In genomic region chrX:45186643-45187026, GRCh38 we compare ENCODE assay signal across 9 cellular contexts. TPM values are rescaled to one million over a fixed set of nuclear protein-coding genes. Genes with fewer than 3 reads are reported as not detected.
DNase-seq lines count a peak whose midpoint lies in the region; ATAC-seq and TF ChIP-seq lines count a peak whose summit lies in the region.
"Had no signal": no experiment of that assay in that cellular context is flagged by ENCODE, and none has a peak within 500 bp of the region (broad histone marks: within the 10 kb centered on the region; RNA-seq: fewer than 3 reads in every experiment).

No MANE protein-coding gene starts in this region.

- 25% methylated on average over 4 of the region's 4 CpGs for WGBS in mammary epithelial cell (ENCODE audit: low coverage, missing lambda C conversion rate)

- no peak for ATAC-seq in GM21515 (IDR thresholded peaks at IDR 0.05; ENCODE audit: unreplicated experiment)

- H3K9ac ChIP-seq in mammary epithelial cell (ENCODE audit: insufficient read depth, low read length), result no peak overlapping the region

- dilution Hi-C loops in mammary epithelial cell (cut with HindIII; ENCODE audit: low sequenced_read_pairs), result no loop called here

- no peaks in the 10 kb centered on the region for H3K4me1 ChIP-seq in mammary epithelial cell (ENCODE audit: insufficient read depth, low read length)
- H3K4me1 ChIP-seq: testis had no signal

- in situ Hi-C loops in mammary epithelial cell (cut with MboI; ENCODE audit: low sequenced_read_pairs in 2 of 2), result loop anchor here in 1 of 2 donors (25.0 kb wide), 1 partner anchor 1224 kb away; the partner anchor contains the start of gene NDP

- H3K27ac Mint-ChIP-seq in MCF 10A (ENCODE audit: low read depth, unreplicated experiment), result no peak overlapping the region
- H3K27ac Mint-ChIP-seq in IgD-negative memory B cell, result peak overlapping the region in 1 of 3 donors; percentile 4
- H3K27ac Mint-ChIP-seq in dendritic cell treated with granulocyte-macrophage colony-stimulating factor and Interleukin-4, amounts not matched to agents 40 ng/mL and 50 ng/mL, for 4 days, result no peak overlapping the region

- no peaks in the 10 kb centered on the region for H4K20me1 ChIP-seq in mammary epithelial cell (ENCODE audit: insufficient read depth, low read length)

- H3K36me3 ChIP-seq in mammary epithelial cell (ENCODE audit: insufficient read depth, low read length), result no peaks in the 10 kb centered on the region

- H3K9me3 ChIP-seq in mammary epithelial cell (replicated peaks; ENCODE audit: insufficient read depth, low read length), result no peaks in the 10 kb centered on the region
- H3K9me3 ChIP-seq: testis had no signal

- H3K27ac ChIP-seq in mammary epithelial cell (ENCODE audit: insufficient read depth, low read depth, low read length) (no peak overlapping the region), substantia nigra (ENCODE audit: low read depth, low read length, poor library complexity, severe bottlenecking) (peak overlapping the region; percentile 84)

- H3K4me3 ChIP-seq in mammary epithelial cell (replicated peaks in 1 of 3; ENCODE audit: insufficient read depth in 1 of 3, low read depth in 2 of 3, low read length in 3 of 3), result no peak overlapping the region

- no peak overlapping the region for H2AFZ ChIP-seq in mammary epithelial cell (ENCODE audit: low read depth, low read length)

- H3K27me3 Mint-ChIP-seq in MCF 10A (ENCODE audit: insufficient read depth, unreplicated experiment), result peaks cover 65% of the 10 kb centered on the region
- H3K27me3 Mint-ChIP-seq in IgD-negative memory B cell, result peaks cover 1% of the 10 kb centered on the region
- peaks cover 13% of the 10 kb centered on the region for H3K27me3 Mint-ChIP-seq in dendritic cell treated with granulocyte-macrophage colony-stimulating factor and Interleukin-4, amounts not matched to agents 40 ng/mL and 50 ng/mL, for 4 days

- H3K4me3 Mint-ChIP-seq in MCF 10A (ENCODE audit: unreplicated experiment) (peak overlapping the region; percentile 72), IgD-negative memory B cell (peak overlapping the region in 3 of 4 donors; percentile 58 to 88 (median 83))
- peak overlapping the region; percentile 75 for H3K4me3 Mint-ChIP-seq in dendritic cell treated with granulocyte-macrophage colony-stimulating factor and Interleukin-4, amounts not matched to agents 40 ng/mL and 50 ng/mL, for 4 days

- H3K4me1 Mint-ChIP-seq in MCF 10A (ENCODE audit: insufficient read depth, unreplicated experiment) (peaks cover 6% of the 10 kb centered on the region), IgD-negative memory B cell (peaks cover 8 to 9% (median 9%) of the 10 kb centered on the region in 3 donors)
- peaks cover 17% of the 10 kb centered on the region for H3K4me1 Mint-ChIP-seq in dendritic cell treated with granulocyte-macrophage colony-stimulating factor and Interleukin-4, amounts not matched to agents 40 ng/mL and 50 ng/mL, for 4 days (ENCODE audit: low read depth)

- intact Hi-C loops in MCF 10A (cut with micrococcal nuclease) (loop anchor here (1.0 to 5.0 kb wide), 3 partner anchors 114 to 1228 kb away; no protein-coding TSS in a partner anchor), mammary epithelial cell (cut with micrococcal nuclease) (loop anchor here (1.0 to 5.0 kb wide), 3 partner anchors 1222 to 1349 kb away; no protein-coding TSS in a partner anchor)
- intact Hi-C loops in dendritic cell treated with granulocyte-macrophage colony-stimulating factor and Interleukin-4, amounts not matched to agents 40 ng/mL and 50 ng/mL, for 4 days (cut with micrococcal nuclease), result no loop called here

- H3K36me3 Mint-ChIP-seq in MCF 10A (ENCODE audit: insufficient read depth, unreplicated experiment) (no peaks in the 10 kb centered on the region), IgD-negative memory B cell (no peaks in the 10 kb centered on the region)
- H3K36me3 Mint-ChIP-seq in dendritic cell treated with granulocyte-macrophage colony-stimulating factor and Interleukin-4, amounts not matched to agents 40 ng/mL and 50 ng/mL, for 4 days (ENCODE audit: low read depth), result no peaks in the 10 kb centered on the region

- POLR2A ChIA-PET in MCF 10A (lab: Yijun Ruan, JAX), result interaction anchor here (0.7 to 1.0 kb wide), 3 partner anchors 294 to 1228 kb away, joined by 3 read pairs; no protein-coding TSS in a partner anchor

- H3K79me2 ChIP-seq in mammary epithelial cell (ENCODE audit: insufficient read depth, low read length), result no peaks in the 10 kb centered on the region

- no peaks in the 10 kb centered on the region for H3K9me3 Mint-ChIP-seq in MCF 10A (ENCODE audit: unreplicated experiment)
- no peaks in the 10 kb centered on the region for H3K9me3 Mint-ChIP-seq in IgD-negative memory B cell
- H3K9me3 Mint-ChIP-seq in dendritic cell treated with granulocyte-macrophage colony-stimulating factor and Interleukin-4, amounts not matched to agents 40 ng/mL and 50 ng/mL, for 4 days, result no peaks in the 10 kb centered on the region

- TF ChIP-seq CTCF in MCF 10A (IDR thresholded peaks at IDR 0.05; ENCODE audit: unreplicated experiment), result no peak
- TF ChIP-seq CTCF in mammary epithelial cell (conservative IDR thresholded peaks at IDR 0.05 in 1 of 2, IDR thresholded peaks at IDR 0.05 in 1 of 2; ENCODE audit: extremely low read depth in 1 of 2, insufficient read depth in 1 of 2, low read depth in 1 of 2, low read length in 2 of 2), result no peak

- no peak for DNase-seq in MCF 10A (ENCODE audit: unreplicated experiment)
- no peak for DNase-seq in mammary epithelial cell
- DNase-seq in substantia nigra (lab: John Stamatoyannopoulos, UW), result no peak
- no peak for DNase-seq in NCI-H345 treated with DMSO at 0.1 percent for 48 hours (lab: John Stamatoyannopoulos, UW; ENCODE audit: unreplicated experiment)
- DNase-seq in NCI-H1436 treated with DMSO at 0.1 percent for 48 hours (lab: John Stamatoyannopoulos, UW), result no peak

- no peak overlapping the region for H3K4me2 ChIP-seq in mammary epithelial cell (ENCODE audit: insufficient read depth, low read depth, low read length)

- no TSS peak for BruUV-seq in MCF 10A (replicated peaks; lab: Mats Ljungman, UMichigan)
- no TSS peak for BruUV-seq in mammary epithelial cell (replicated peaks; lab: Mats Ljungman, UMichigan)

- no peaks in the 10 kb centered on the region for H3K27me3 ChIP-seq in mammary epithelial cell (ENCODE audit: insufficient read depth, low read length)
- H3K27me3 ChIP-seq: testis had no signal

- CTCF ChIA-PET in MCF 10A (lab: Yijun Ruan, JAX), result interaction anchor here (0.6 to 2.3 kb wide), 22 partner anchors 9 to 1331 kb away, joined by 3 to 13 read pairs (median 4); no protein-coding TSS in a partner anchor
- CTCF ChIA-PET in mammary epithelial cell (lab: Charles Lee; ENCODE audit: low non-redundant PET), result no interaction called here

RNA-seq across cellular contexts. Expression of gene DIPK2B, which starts 14.0 kb away (rescaled TPM):
- total RNA-seq in MCF 10A (2022), result not detected in 2 replicates
- not detected for total RNA-seq in mammary epithelial cell
- not detected for polyA plus RNA-seq in mammary epithelial cell
- polyA minus RNA-seq in mammary epithelial cell, result not detected
- not detected for polyA plus RNA-seq in IgD-negative memory B cell
